14 cellular contexts compared by ENCODE assay signal in genomic region chr11:69634590-69634989, GRCh38.
"Had no signal": no experiment of that assay in that cellular context is flagged by ENCODE, and none has a peak within 500 bp of the region (broad histone marks: within the 10 kb centered on the region; RNA-seq: fewer than 3 reads in every experiment).

No MANE protein-coding gene starts in this region.

- H3K4me3 Mint-ChIP-seq: activated CD8-positive, alpha-beta T cell treated with anti-CD3 and anti-CD28 coated beads, Interleukin-2, amount 10 ng/mL, durations not matched to agents 7 days and 5 days; activated naive CD8-positive, alpha-beta T cell treated with anti-CD3 and anti-CD28 coated beads, Interleukin-2, amount 50 U/mL, for 24 hours; memory B cell; nephron progenitor cell; WTC11 had no signal

- ATAC-seq: activated CD8-positive, alpha-beta T cell treated with anti-CD3 and anti-CD28 coated beads, Interleukin-2, amount 10 ng/mL, durations not matched to agents 7 days and 5 days; activated naive CD8-positive, alpha-beta T cell treated with anti-CD3 and anti-CD28 coated beads, Interleukin-2, amount 50 U/mL, for 24 hours; gastroesophageal sphincter; left colon; WTC11 had no signal

- H3K27me3 ChIP-seq: testis had no signal

- H3K4me3 ChIP-seq: gastroesophageal sphincter, stomach, testis, upper lobe of left lung had no signal

- H3K36me3 Mint-ChIP-seq: memory B cell had no signal

- H3K9me3 ChIP-seq: testis, upper lobe of left lung had no signal

- H3K27ac ChIP-seq: gastroesophageal sphincter, stomach, testis, upper lobe of left lung had no signal

- H3K27ac Mint-ChIP-seq: activated CD8-positive, alpha-beta T cell treated with anti-CD3 and anti-CD28 coated beads, Interleukin-2, amount 10 ng/mL, durations not matched to agents 7 days and 5 days; activated naive CD8-positive, alpha-beta T cell treated with anti-CD3 and anti-CD28 coated beads, Interleukin-2, amount 50 U/mL, for 24 hours; memory B cell; nephron progenitor cell; WTC11 had no signal

- DNase-seq: activated CD4-positive, alpha-beta T cell treated with anti-CD3 and anti-CD28 coated beads for 48 hours; activated CD8-positive, alpha-beta memory T cell treated with anti-CD3 and anti-CD28 coated beads, Interleukin-2, amount 50 U/mL, for 4 hours; activated CD8-positive, alpha-beta T cell treated with anti-CD3 and anti-CD28 coated beads, Interleukin-2, amount 10 ng/mL, durations not matched to agents 7 days and 5 days; activated naive CD8-positive, alpha-beta T cell treated with anti-CD3 and anti-CD28 coated beads, Interleukin-2, amount 50 U/mL, for 24 hours; left colon; nephron progenitor cell; stimulated activated CD4-positive, alpha-beta T cell treated with anti-CD3 and anti-CD28 coated beads, Interleukin-12 subunit alpha, Interleukin-12 subunit beta, amount 100 ng/mL, for 4 hours; stimulated activated CD4-positive, alpha-beta T cell treated with anti-CD3 and anti-CD28 coated beads, Interleukin-2, amount 100 ng/mL, for 24 hours; stomach; testis; upper lobe of left lung had no signal

- H3K36me3 ChIP-seq: gastroesophageal sphincter, stomach, upper lobe of left lung had no signal
